15 cellular contexts compared by ENCODE assay signal in genomic region chr10:97095701-97096300, GRCh38.
A peak's percentile ranks its signal among the peaks of the same experiment; 100 is the strongest.
DNase-seq lines count a peak whose midpoint lies in the region; ATAC-seq and TF ChIP-seq lines count a peak whose summit lies in the region.
"Had no signal": no experiment of that assay in that cellular context is flagged by ENCODE, and none has a peak within 500 bp of the region (broad histone marks: within the 10 kb centered on the region; RNA-seq: fewer than 3 reads in every experiment).

No MANE protein-coding gene starts in this region.

- H3K4me3 Mint-ChIP-seq in CD4-positive, alpha-beta memory T cell, result peak overlapping the region in 7 of 8 donors; percentile 51 to 80 (median 66)
- H3K4me3 Mint-ChIP-seq in T-helper 17 cell, result peak overlapping the region; percentile 60
- peak overlapping the region; percentile 3 to 80 (median 64) for H3K4me3 Mint-ChIP-seq in naive thymus-derived CD8-positive, alpha-beta T cell

- H3K9me3 ChIP-seq in CD4-positive, alpha-beta memory T cell (ENCODE audit: control insufficient read depth in 1 of 2, low read length in 2 of 2), result no peaks in the 10 kb centered on the region
- H3K9me3 ChIP-seq in T-helper 17 cell (ENCODE audit: control insufficient read depth, low read length, poor library complexity, severe bottlenecking) (no peaks in the 10 kb centered on the region), vagina (no peaks in the 10 kb centered on the region)
- H3K9me3 ChIP-seq: pancreas had no signal

- H3K4me3 ChIP-seq in ACC112 (ENCODE audit: low read depth, low read length), result peak overlapping the region; percentile 6; the same call in 1 of the 2 replicates
- no peak overlapping the region for H3K4me3 ChIP-seq in CD4-positive, alpha-beta memory T cell (ENCODE audit: low read length in 2 of 2)
- H3K4me3 ChIP-seq in vagina, result peak overlapping the region in 1 of 2 donors; percentile 18
- H3K4me3 ChIP-seq: pancreas had no signal

- TF ChIP-seq POLR2A in vagina (IDR thresholded peaks at IDR 0.05), result no peak

- H3K4me1 ChIP-seq in ACC112 (ENCODE audit: control insufficient read depth, insufficient read depth, low read length, unreplicated experiment) (peaks cover 5% of the 10 kb centered on the region), vagina (peaks cover 18% of the 10 kb centered on the region)
- peaks cover 8% of the 10 kb centered on the region for H3K4me1 ChIP-seq in CD4-positive, alpha-beta memory T cell (ENCODE audit: insufficient read depth, low read length)
- H3K4me1 ChIP-seq: pancreas had no signal

- H3K27ac ChIP-seq in ACC112 (ENCODE audit: low read depth, low read length), result no peak overlapping the region
- H3K27ac ChIP-seq in CD4-positive, alpha-beta memory T cell (ENCODE audit: low read depth, low read length), result no peak overlapping the region
- H3K27ac ChIP-seq in vagina, result no peak overlapping the region
- H3K27ac ChIP-seq: C4-2B, pancreas had no signal

- peaks cover 3 to 26% (median 14%) of the 10 kb centered on the region in 4 donors for H3K4me1 Mint-ChIP-seq in CD4-positive, alpha-beta memory T cell
- peaks cover 3% of the 10 kb centered on the region for H3K4me1 Mint-ChIP-seq in T-helper 17 cell
- peaks cover 5 to 31% (median 17%) of the 10 kb centered on the region in 4 donors for H3K4me1 Mint-ChIP-seq in naive thymus-derived CD8-positive, alpha-beta T cell

- DNase-seq in CD4-positive, alpha-beta memory T cell, result no peak
- no peak for DNase-seq in T-helper 17 cell
- DNase-seq in naive thymus-derived CD8-positive, alpha-beta T cell, result peak in 1 of 10 donors; percentile 2
- no peak for DNase-seq in vagina (ENCODE audit: extremely low spot score in 2 of 2)
- no peak for DNase-seq in anterior cingulate cortex (lab: John Stamatoyannopoulos, UW)
- no peak for DNase-seq in mucosa of gallbladder (ENCODE audit: low spot score)
- DNase-seq: effector CD8-positive, alpha-beta T cell; foreskin fibroblast; KG1; NCI-H1436 treated with DMSO at 0.1 percent for 48 hours; NCI-H526; pancreas; T1000 had no signal

- no peaks in the 10 kb centered on the region for H3K36me3 Mint-ChIP-seq in CD4-positive, alpha-beta memory T cell
- no peaks in the 10 kb centered on the region for H3K36me3 Mint-ChIP-seq in T-helper 17 cell (ENCODE audit: low read depth)
- H3K36me3 Mint-ChIP-seq in naive thymus-derived CD8-positive, alpha-beta T cell, result no peaks in the 10 kb centered on the region

- TF ChIP-seq CTCF in vagina (IDR thresholded peaks at IDR 0.05), result no peak

- no peak overlapping the region for H2AFZ ChIP-seq in ACC112 (ENCODE audit: low read length, unreplicated experiment)

- H3K79me2 ChIP-seq in ACC112 (ENCODE audit: control insufficient read depth, insufficient read depth, low read length, unreplicated experiment), result no peaks in the 10 kb centered on the region

- intact Hi-C loops in CD4-positive, alpha-beta memory T cell (cut with micrococcal nuclease), result no loop called here
- intact Hi-C loops in vagina (cut with DNase I), result no loop called here

- H3K27me3 ChIP-seq in ACC112 (ENCODE audit: insufficient read depth, low read length) (peaks cover 91% of the 10 kb centered on the region), vagina (no peaks in the 10 kb centered on the region)
- no peaks in the 10 kb centered on the region for H3K27me3 ChIP-seq in CD4-positive, alpha-beta memory T cell (ENCODE audit: insufficient read depth, low read length)
- H3K27me3 ChIP-seq: pancreas had no signal

- H3K27me3 Mint-ChIP-seq in CD4-positive, alpha-beta memory T cell, result peaks cover 9 to 12% of the 10 kb centered on the region in 2 donors
- H3K27me3 Mint-ChIP-seq in T-helper 17 cell, result peaks cover 62% of the 10 kb centered on the region
- peaks cover 2 to 23% (median 6%) of the 10 kb centered on the region in 5 donors for H3K27me3 Mint-ChIP-seq in naive thymus-derived CD8-positive, alpha-beta T cell

- H3K27ac Mint-ChIP-seq in CD4-positive, alpha-beta memory T cell, result peak overlapping the region in 4 of 7 donors; percentile 1 to 64 (median 29)
- no peak overlapping the region for H3K27ac Mint-ChIP-seq in T-helper 17 cell
- peak overlapping the region in 6 of 10 donors; percentile 41 to 72 (median 52) for H3K27ac Mint-ChIP-seq in naive thymus-derived CD8-positive, alpha-beta T cell

- no peaks in the 10 kb centered on the region for H3K36me3 ChIP-seq in ACC112 (ENCODE audit: insufficient read depth, low read length)
- H3K36me3 ChIP-seq in CD4-positive, alpha-beta memory T cell (ENCODE audit: insufficient read depth, low read length), result no peaks in the 10 kb centered on the region
- H3K36me3 ChIP-seq in vagina, result no peaks in the 10 kb centered on the region
- H3K36me3 ChIP-seq: pancreas had no signal

- POLR2A ChIA-PET in CD4-positive, alpha-beta memory T cell (lab: Charles Lee; ENCODE audit: partially characterized antibody), result no interaction called here
- POLR2A ChIA-PET in naive thymus-derived CD8-positive, alpha-beta T cell (lab: Charles Lee), result interaction anchor here (0.5 kb wide), 1 partner anchor 11 kb away, joined by 3 read pairs; no protein-coding TSS in a partner anchor

- no peak for ATAC-seq in T-helper 17 cell
- peak in 1 of 2 donors; percentile 39 for ATAC-seq in naive thymus-derived CD8-positive, alpha-beta T cell

- H3K9me3 Mint-ChIP-seq in CD4-positive, alpha-beta memory T cell, result peaks cover 0 to 4% (median 0%) of the 10 kb centered on the region in 8 donors
- H3K9me3 Mint-ChIP-seq in naive thymus-derived CD8-positive, alpha-beta T cell, result no peaks in the 10 kb centered on the region

- CTCF ChIA-PET in CD4-positive, alpha-beta memory T cell (lab: Charles Lee; ENCODE audit: partially characterized antibody), result interaction anchor here (0.7 to 1.6 kb wide), 2 partner anchors 23 to 115 kb away, joined by 3 to 4 read pairs; no protein-coding TSS in a partner anchor
